In the genomic region with DNA sequence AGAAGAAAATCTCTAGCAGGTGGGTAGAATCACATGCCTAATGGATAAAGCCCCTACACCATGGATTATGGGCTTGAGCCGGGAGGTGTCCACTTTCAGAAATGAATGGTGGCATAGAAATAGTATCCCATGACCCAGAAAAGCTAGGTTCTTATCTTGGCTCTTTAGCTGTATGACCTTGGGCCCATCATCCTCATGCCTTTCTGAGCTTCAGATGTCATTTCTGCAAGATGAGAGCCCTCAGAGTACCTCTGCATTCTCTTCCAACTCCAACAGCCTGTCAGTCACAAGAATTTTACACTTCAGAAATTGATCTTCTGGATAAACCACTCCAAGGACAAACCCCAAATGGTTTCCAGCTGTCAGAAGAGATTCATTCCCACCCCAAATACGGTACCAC, we compare ENCODE assay signal across 14 cellular contexts. TPM values are rescaled to one million over a fixed set of nuclear protein-coding genes. Genes with fewer than 3 reads are reported as not detected.
DNase-seq lines count a peak whose midpoint lies in the region; ATAC-seq and TF ChIP-seq lines count a peak whose summit lies in the region.
"Had no signal": no experiment of that assay in that cellular context is flagged by ENCODE, and none has a peak within 500 bp of the region (broad histone marks: within the 10 kb centered on the region; RNA-seq: fewer than 3 reads in every experiment).

No MANE protein-coding gene starts in this region.

- no peaks in the 10 kb centered on the region for H3K36me3 ChIP-seq in cardiac muscle cell
- H3K36me3 ChIP-seq in heart right ventricle, result no peaks in the 10 kb centered on the region

- H3K27ac ChIP-seq in cardiac muscle cell (peak overlapping the region; percentile 84), heart right ventricle (no peak overlapping the region)

- peak overlapping the region in 7 of 10 donors; percentile 5 to 50 (median 28) for H3K27ac Mint-ChIP-seq in naive thymus-derived CD8-positive, alpha-beta T cell
- no peak overlapping the region for H3K27ac Mint-ChIP-seq in type B pancreatic cell
- H3K27ac Mint-ChIP-seq: B cell, HFFc6 had no signal

- DNase-seq in cardiac muscle cell (ENCODE audit: low read depth in 1 of 2, low spot score in 1 of 2) (peak in 1 of 2 donors; percentile 9), heart right ventricle (no peak), NCI-H524 (lab: John Stamatoyannopoulos, UW) (peak; percentile 25 to 81), type B pancreatic cell (ENCODE audit: extremely low spot score, unreplicated experiment) (no peak), superior temporal gyrus (ENCODE audit: extremely low spot score) (no peak)
- DNase-seq in naive thymus-derived CD8-positive, alpha-beta T cell, result no peak
- DNase-seq in activated CD4-positive, alpha-beta T cell treated with anti-CD3 and anti-CD28 coated beads for 48 hours, result no peak
- DNase-seq: C1 segment of cervical spinal cord; CD4-positive, alpha-beta memory T cell; DMS79; HCEC 1CT; HFFc6 had no signal

- ATAC-seq in heart right ventricle, result no peak
- no peak for ATAC-seq in naive thymus-derived CD8-positive, alpha-beta T cell
- ATAC-seq: GM12878 had no signal

- intact Hi-C loops in heart right ventricle (cut with DNase I), result no loop called here

- H3K4me1 Mint-ChIP-seq in naive thymus-derived CD8-positive, alpha-beta T cell, result peaks cover 13 to 47% (median 37%) of the 10 kb centered on the region in 4 donors
- H3K4me1 Mint-ChIP-seq in type B pancreatic cell (ENCODE audit: unreplicated experiment), result no peaks in the 10 kb centered on the region
- H3K4me1 Mint-ChIP-seq: B cell had no signal

- 61 to 67% methylated on average over 2 of the region's 2 CpGs for WGBS in heart right ventricle, 2 donors

- H3K4me3 ChIP-seq in cardiac muscle cell, result no peak overlapping the region
- no peak overlapping the region for H3K4me3 ChIP-seq in heart right ventricle
- H3K4me3 ChIP-seq: GM12878 had no signal

- H3K4me1 ChIP-seq in cardiac muscle cell (ENCODE audit: low read depth) (peaks cover 23% of the 10 kb centered on the region), heart right ventricle (peaks cover 0 to 11% (median 0%) of the 10 kb centered on the region in 9 donors)

- no peak overlapping the region for H3K4me3 Mint-ChIP-seq in naive thymus-derived CD8-positive, alpha-beta T cell
- no peak overlapping the region for H3K4me3 Mint-ChIP-seq in type B pancreatic cell
- H3K4me3 Mint-ChIP-seq: B cell; CD4-positive, alpha-beta memory T cell; HFFc6 had no signal

- peaks cover 0 to 3% (median 0%) of the 10 kb centered on the region in 9 donors for H3K9me3 Mint-ChIP-seq in naive thymus-derived CD8-positive, alpha-beta T cell
- no peaks in the 10 kb centered on the region for H3K9me3 Mint-ChIP-seq in type B pancreatic cell
- H3K9me3 Mint-ChIP-seq: CD4-positive, alpha-beta memory T cell; HFFc6 had no signal

- H3K27me3 ChIP-seq in cardiac muscle cell (no peaks in the 10 kb centered on the region), heart right ventricle (no peaks in the 10 kb centered on the region)

- TF ChIP-seq CTCF in cardiac muscle cell (IDR thresholded peaks at IDR 0.05; ENCODE audit: low read depth, low read length), result no peak
- no peak for TF ChIP-seq CTCF in heart right ventricle (IDR thresholded peaks at IDR 0.05)
- no peak for TF ChIP-seq CTCF in type B pancreatic cell (conservative IDR thresholded peaks at IDR 0.05)

- peaks cover 0 to 5% (median 3%) of the 10 kb centered on the region in 3 donors for H3K36me3 Mint-ChIP-seq in naive thymus-derived CD8-positive, alpha-beta T cell
- no peaks in the 10 kb centered on the region for H3K36me3 Mint-ChIP-seq in type B pancreatic cell

- no peaks in the 10 kb centered on the region for H3K27me3 Mint-ChIP-seq in naive thymus-derived CD8-positive, alpha-beta T cell
- H3K27me3 Mint-ChIP-seq in type B pancreatic cell, result no peaks in the 10 kb centered on the region
- H3K27me3 Mint-ChIP-seq: B cell; CD4-positive, alpha-beta memory T cell had no signal

- H3K9me3 ChIP-seq in cardiac muscle cell (ENCODE audit: low read depth) (no peaks in the 10 kb centered on the region), heart right ventricle (no peaks in the 10 kb centered on the region)

- POLR2A ChIA-PET in naive thymus-derived CD8-positive, alpha-beta T cell (lab: Charles Lee), result no interaction called here

RNA-seq across cellular contexts. Expression of a gene that starts 37.3 kb away (rescaled TPM):
- 26.4 and 55.1 TPM in 2 replicates for total RNA-seq in cardiac muscle cell
- 32.6 and 32.8 TPM in 2 replicates for polyA plus RNA-seq in cardiac muscle cell
- 10 to 100 TPM; 20.5 to 51.9 (median 38.8) TPM for total RNA-seq in heart right ventricle
- 10 to 100 TPM in 1 of 2 donors, 1 to 10 TPM in 1; 9.3 to 10.0 TPM for polyA plus RNA-seq in heart right ventricle
- 10 to 100 TPM; 47.3 to 50.0 TPM for total RNA-seq in naive thymus-derived CD8-positive, alpha-beta T cell
- 10 to 100 TPM; 13.2 to 16.1 (median 13.8) TPM for polyA plus RNA-seq in naive thymus-derived CD8-positive, alpha-beta T cell
- 8.1 and 38.1 TPM in 2 replicates for total RNA-seq in type B pancreatic cell (ENCODE audit: low replicate concordance)

Comparison
In these comparisons a context has a peak if more than half of its experiments do, and no peak if none do; other contexts are left out.
1. DNase-seq: peak in NCI-H524 (2 of 2); none in heart right ventricle (0 of 2), naive thymus-derived CD8-positive, alpha-beta T cell (0 of 10), activated CD4-positive, alpha-beta T cell treated with anti-CD3 and anti-CD28 coated beads for 48 hours (single experiment), type B pancreatic cell (single experiment) and superior temporal gyrus (single experiment).